21 cellular contexts compared by ENCODE assay signal in genomic region chr3:33526787-33527186, GRCh38.
DNase-seq lines count a peak whose midpoint lies in the region; ATAC-seq, FAIRE-seq and TF ChIP-seq lines count a peak whose summit lies in the region.
"Had no signal": no experiment of that assay in that cellular context is flagged by ENCODE, and none has a peak within 500 bp of the region (broad histone marks: within the 10 kb centered on the region; RNA-seq: fewer than 3 reads in every experiment).

No MANE protein-coding gene starts in this region.

- in situ Hi-C loops in HepG2 (cut with HindIII; ENCODE audit: extremely low pct_ligation_motif_present, low pct_unique_long_range_greater_than_20kb) = no loop called here

- H3K9ac ChIP-seq in HepG2 (ENCODE audit: insufficient read depth, low read depth, low read length) (no peak overlapping the region), adipocyte (ENCODE audit: low read length) (no peak overlapping the region)
- H3K9ac ChIP-seq: BLaER1 had no signal

- H2AFZ ChIP-seq in HepG2 (ENCODE audit: low read length) = no peak overlapping the region

- TF ChIP-seq CTCF in HepG2 (CRISPR knock-in tag; IDR thresholded peaks at IDR 0.05) (no peak), right lobe of liver (IDR thresholded peaks at IDR 0.05) (no peak), endothelial cell (IDR thresholded peaks at IDR 0.05; ENCODE audit: unreplicated experiment) (no peak)

- no peak for FAIRE-seq in HepG2 (lab: Jason Lieb, UNC)
- FAIRE-seq: G401.6, GM12891, GM19239 had no signal

- no peaks in the 10 kb centered on the region for H4K20me1 ChIP-seq in HepG2 (ENCODE audit: insufficient read depth, low read length)
- H4K20me1 ChIP-seq: BLaER1 had no signal

- H3K27ac ChIP-seq in HepG2 (ENCODE audit: extremely low read length, insufficient read depth, low read length) = no peak overlapping the region
- H3K27ac ChIP-seq in right lobe of liver = no peak overlapping the region
- H3K27ac ChIP-seq: 22Rv1, BLaER1 had no signal

- no peak for ATAC-seq in HepG2
- ATAC-seq in right lobe of liver = no peak
- no peak for ATAC-seq in activated naive CD4-positive, alpha-beta T cell treated with anti-CD3 and anti-CD28 coated beads, Interleukin-2, amount 50 U/mL, for 72 hours

- intact Hi-C loops in HepG2 (cut with micrococcal nuclease; ENCODE audit: unreplicated experiment) (no loop called here), right lobe of liver (cut with DNase I) (no loop called here)

- H3K27ac Mint-ChIP-seq in endothelial cell (ENCODE audit: unreplicated experiment) = no peak overlapping the region
- H3K27ac Mint-ChIP-seq in activated naive CD4-positive, alpha-beta T cell treated with anti-CD3 and anti-CD28 coated beads, Interleukin-2, amount 50 U/mL, for 72 hours = no peak overlapping the region
- H3K27ac Mint-ChIP-seq: CD14-positive monocyte; CD4-positive, alpha-beta memory T cell; CD4-positive, CD25-positive, alpha-beta regulatory T cell; CD8-positive, alpha-beta memory T cell had no signal

- H3K4me1 Mint-ChIP-seq in endothelial cell (ENCODE audit: unreplicated experiment) = no peaks in the 10 kb centered on the region
- H3K4me1 Mint-ChIP-seq: CD14-positive monocyte had no signal

- H3K9me3 Mint-ChIP-seq in endothelial cell (ENCODE audit: unreplicated experiment) = peaks cover 11% of the 10 kb centered on the region
- H3K9me3 Mint-ChIP-seq in activated naive CD4-positive, alpha-beta T cell treated with anti-CD3 and anti-CD28 coated beads, Interleukin-2, amount 50 U/mL, for 72 hours = peaks cover 25 to 30% of the 10 kb centered on the region in 2 donors

- CTCF ChIA-PET in HepG2 (lab: Yijun Ruan, JAX; ENCODE audit: low intra/inter-chr PET ratio, low total read pairs) = no interaction called here

- peaks cover 2% of the 10 kb centered on the region for H3K27me3 Mint-ChIP-seq in endothelial cell (ENCODE audit: unreplicated experiment)
- H3K27me3 Mint-ChIP-seq: CD4-positive, alpha-beta memory T cell; CD4-positive, CD25-positive, alpha-beta regulatory T cell had no signal

- peak overlapping the region; percentile 21 for H3K4me3 Mint-ChIP-seq in endothelial cell (ENCODE audit: unreplicated experiment)
- H3K4me3 Mint-ChIP-seq: CD14-positive monocyte; CD4-positive, CD25-positive, alpha-beta regulatory T cell; CD8-positive, alpha-beta memory T cell had no signal

- H3K4me1 ChIP-seq in HepG2 (ENCODE audit: insufficient read depth, low read length) = no peaks in the 10 kb centered on the region
- H3K4me1 ChIP-seq in right lobe of liver = no peaks in the 10 kb centered on the region
- no peaks in the 10 kb centered on the region for H3K4me1 ChIP-seq in adipocyte (ENCODE audit: control insufficient read depth, insufficient read depth, low read length)
- H3K4me1 ChIP-seq: BE2C, BLaER1 had no signal

- DNase-seq in HepG2 (ENCODE audit: low spot score) = no peak
- DNase-seq in right lobe of liver = no peak
- DNase-seq in adipocyte (ENCODE audit: low read depth) = no peak
- DNase-seq in endothelial cell (ENCODE audit: low spot score) = no peak
- DNase-seq in activated CD4-positive, CD25-positive, alpha-beta regulatory T cell (lab: John Stamatoyannopoulos, UW) = no peak
- DNase-seq in activated naive CD4-positive, alpha-beta T cell treated with anti-CD3 and anti-CD28 coated beads, Interleukin-2, amount 50 U/mL, for 72 hours (ENCODE audit: low spot score in 2 of 2) = no peak
- DNase-seq: ACHN; BE2C; C1 segment of cervical spinal cord; CD4-positive, alpha-beta memory T cell; CD4-positive, CD25-positive, alpha-beta regulatory T cell; CD8-positive, alpha-beta memory T cell; COR-L47; DMS79 treated with DMSO at 0.1 percent for 48 hours; GF-D8 had no signal

- H3K36me3 Mint-ChIP-seq in endothelial cell (ENCODE audit: low read depth, unreplicated experiment) = peaks cover 52% of the 10 kb centered on the region
- peaks cover 54 to 57% of the 10 kb centered on the region in 2 donors for H3K36me3 Mint-ChIP-seq in activated naive CD4-positive, alpha-beta T cell treated with anti-CD3 and anti-CD28 coated beads, Interleukin-2, amount 50 U/mL, for 72 hours

- 0 out of 5 replicates have a peak, but pooled peaks cover 0 to 6% of the 10 kb centered on the region in 2 experiments for H3K36me3 ChIP-seq in HepG2 (replicated peaks in 1 of 2; ENCODE audit: control insufficient read depth in 1 of 2, insufficient read depth in 2 of 2, low read length in 2 of 2)
- H3K36me3 ChIP-seq in right lobe of liver = peaks cover 0 to 3% (median 0%) of the 10 kb centered on the region in 4 donors
- peaks cover 38% of the 10 kb centered on the region for H3K36me3 ChIP-seq in adipocyte (ENCODE audit: control insufficient read depth, insufficient read depth, low read length, severe bottlenecking)
- H3K36me3 ChIP-seq: BE2C had no signal

- TF ChIP-seq POLR2A in HepG2 (IDR thresholded peaks at IDR 0.05; ENCODE audit: insufficient read depth in 1 of 2, low read depth in 2 of 2, low read length in 2 of 2) = no peak
- TF ChIP-seq POLR2A in right lobe of liver (IDR thresholded peaks at IDR 0.05) = no peak

- BruUV-seq in HepG2 (replicated peaks; lab: Mats Ljungman, UMichigan) = no TSS peak

- no peak for TF ChIP-seq RAD21 in HepG2 (CRISPR knock-in tag; IDR thresholded peaks at IDR 0.05)

- TF ChIP-seq EP300 in HepG2 (IDR thresholded peaks at IDR 0.05; ENCODE audit: low read depth in 2 of 2, low read length in 2 of 2) (no peak), HepG2 (CRISPR knock-in tag; IDR thresholded peaks at IDR 0.05; ENCODE audit: borderline replicate concordance) (no peak)

- H3K79me2 ChIP-seq in HepG2 (ENCODE audit: insufficient read depth, low read length) = no peaks in the 10 kb centered on the region

- H3K4me3 ChIP-seq in HepG2 (replicated peaks in 1 of 3; ENCODE audit: insufficient read depth in 1 of 3, low read depth in 2 of 3, low read length in 3 of 3) = no peak overlapping the region
- no peak overlapping the region for H3K4me3 ChIP-seq in right lobe of liver
- peak overlapping the region; percentile 20 for H3K4me3 ChIP-seq in adipocyte (ENCODE audit: low read length)
- H3K4me3 ChIP-seq: BLaER1 had no signal

- WGBS in HepG2 (ENCODE audit: low lambda C conversion rate) = 96% methylated on average over 1 of the region's 1 CpG
- WGBS in right lobe of liver (ENCODE audit: insufficient coverage, low coverage, low lambda C conversion rate, missing lambda C conversion rate) = 85% methylated on average over 1 of the region's 1 CpG

- POLR2A ChIA-PET in HepG2 (lab: Yijun Ruan, JAX) = no interaction called here

- no peak overlapping the region for H3K4me2 ChIP-seq in HepG2 (ENCODE audit: low read depth, low read length)
- H3K4me2 ChIP-seq: BLaER1 had no signal

- peaks cover 8% of the 10 kb centered on the region; the same call in 1 of the 2 replicates for H3K9me3 ChIP-seq in HepG2 (ENCODE audit: low read length)
- H3K9me3 ChIP-seq in right lobe of liver = peaks cover 0 to 2% (median 0%) of the 10 kb centered on the region in 4 donors
- H3K9me3 ChIP-seq in adipocyte (ENCODE audit: control insufficient read depth, low read length) = peaks cover 61% of the 10 kb centered on the region
- H3K9me3 ChIP-seq: BE2C had no signal

- H3K27me3 ChIP-seq in HepG2 (ENCODE audit: control insufficient read depth in 1 of 2, insufficient read depth in 2 of 2, low read length in 2 of 2) (no peaks in the 10 kb centered on the region), right lobe of liver (no peaks in the 10 kb centered on the region), adipocyte (replicated peaks; ENCODE audit: control insufficient read depth, insufficient read depth, low read length) (no peaks in the 10 kb centered on the region)
- H3K27me3 ChIP-seq: BE2C, BLaER1 had no signal

TF ChIP-seq in HepG2, 621 proteins besides CTCF, POLR2A, EP300 and RAD21:
- peak; percentile 95 for TF ChIP-seq ZFP90 (CRISPR knock-in tag; IDR thresholded peaks at IDR 0.05; ENCODE audit: borderline replicate concordance)
- no peak for TF ChIP-seq ARID3A (IDR thresholded peaks at IDR 0.05; ENCODE audit: low read depth, low read length)
